In genomic region chr3:54713455-54713854, GRCh38 we compare ENCODE assay signal across 22 cellular contexts.
DNase-seq lines count a peak whose midpoint lies in the region; ATAC-seq and TF ChIP-seq lines count a peak whose summit lies in the region.
"Had no signal": no experiment of that assay in that cellular context is flagged by ENCODE, and none has a peak within 500 bp of the region (broad histone marks: within the 10 kb centered on the region; RNA-seq: fewer than 3 reads in every experiment).

No MANE protein-coding gene starts in this region.

- ATAC-seq in Right ventricle myocardium inferior = peak; percentile 47
- ATAC-seq: CD8-positive, alpha-beta T cell had no signal

- no peaks in the 10 kb centered on the region for H3K9me3 ChIP-seq in right atrium auricular region
- H3K9me3 ChIP-seq in esophagus muscularis mucosa = no peaks in the 10 kb centered on the region
- H3K9me3 ChIP-seq in tibial artery = no peaks in the 10 kb centered on the region
- H3K9me3 ChIP-seq: MG63, Peyer's patch, SJSA1 had no signal

- TF ChIP-seq POLR2A in esophagus muscularis mucosa (IDR thresholded peaks at IDR 0.05; ENCODE audit: low read depth) = no peak

- peaks cover 0 to 13% of the 10 kb centered on the region in 2 donors for H3K4me1 ChIP-seq in right atrium auricular region
- peaks cover 0 to 6% (median 0%) of the 10 kb centered on the region in 4 donors for H3K4me1 ChIP-seq in esophagus muscularis mucosa
- H3K4me1 ChIP-seq in tibial artery = no peaks in the 10 kb centered on the region
- H3K4me1 ChIP-seq: Peyer's patch, SJSA1 had no signal

- H3K4me3 ChIP-seq in right atrium auricular region (no peak overlapping the region), esophagus muscularis mucosa (no peak overlapping the region), tibial artery (no peak overlapping the region)
- H3K4me3 ChIP-seq: BLaER1 treated with 17β-estradiol and CSF1 and Interleukin-3, amounts not matched to agents 10 nM and 100 nM; MG63; Peyer's patch; SJSA1 had no signal

- WGBS in esophagus muscularis mucosa = 59% methylated on average over 3 of the region's 3 CpGs

- no peak for TF ChIP-seq EP300 in esophagus muscularis mucosa (IDR thresholded peaks at IDR 0.05)

- TF ChIP-seq CTCF in right atrium auricular region (IDR thresholded peaks at IDR 0.05) (no peak), esophagus muscularis mucosa (IDR thresholded peaks at IDR 0.05) (no peak), tibial artery (IDR thresholded peaks at IDR 0.05) (no peak)

- intact Hi-C loops in Right ventricle myocardium inferior (cut with DNase I) = no loop called here
- intact Hi-C loops in esophagus muscularis mucosa (cut with DNase I) = no loop called here
- intact Hi-C loops in tibial artery (cut with DNase I; ENCODE audit: low total_unique reads) = no loop called here

- no peaks in the 10 kb centered on the region for H3K27me3 ChIP-seq in right atrium auricular region
- H3K27me3 ChIP-seq in esophagus muscularis mucosa = no peaks in the 10 kb centered on the region
- H3K27me3 ChIP-seq in tibial artery = no peaks in the 10 kb centered on the region
- H3K27me3 ChIP-seq: BLaER1 treated with 17β-estradiol and CSF1 and Interleukin-3, amounts not matched to agents 10 nM and 100 nM; MG63; Peyer's patch; SJSA1 had no signal

- no peak for DNase-seq in Right ventricle myocardium inferior (ENCODE audit: missing footprints)
- no peak for DNase-seq in right atrium auricular region (ENCODE audit: low spot score)
- DNase-seq in SKM-1 treated with dmso at 0.1 percent for 144 hours (lab: John Stamatoyannopoulos, UW; ENCODE audit: unreplicated experiment) = peak; percentile 88
- DNase-seq in esophagus muscularis mucosa (ENCODE audit: extremely low spot score) = peak; percentile 42
- DNase-seq in pons (ENCODE audit: low spot score) = peak; percentile 25
- DNase-seq in EL = no peak
- no peak for DNase-seq in NCI-H510A treated with DMSO at 0.1 percent for 48 hours (lab: John Stamatoyannopoulos, UW)
- DNase-seq in tibial artery = no peak
- DNase-seq: 8988T; Calu3; CD8-positive, alpha-beta T cell; GF-D8; H7; Kasumi-1; MG63; NCI-H1105 treated with DMSO at 0.1 percent for 48 hours; NCI-H1694 treated with DMSO at 0.1 percent for 48 hours; NCI-H510A; NCI-H748 treated with DMSO at 0.1 percent for 48 hours; Peyer's patch had no signal

- no peak overlapping the region for H3K27ac ChIP-seq in right atrium auricular region
- no peak overlapping the region for H3K27ac ChIP-seq in esophagus muscularis mucosa (replicated peaks in 1 of 4)
- no peak overlapping the region for H3K27ac ChIP-seq in tibial artery
- H3K27ac ChIP-seq: BLaER1 treated with 17β-estradiol and CSF1 and Interleukin-3, amounts not matched to agents 10 nM and 100 nM; Peyer's patch; SJSA1 had no signal

- H3K36me3 ChIP-seq in right atrium auricular region (no peaks in the 10 kb centered on the region), esophagus muscularis mucosa (no peaks in the 10 kb centered on the region), tibial artery (no peaks in the 10 kb centered on the region)
- H3K36me3 ChIP-seq: BLaER1 treated with 17β-estradiol and CSF1 and Interleukin-3, amounts not matched to agents 10 nM and 100 nM; MG63; Peyer's patch; SJSA1 had no signal

Comparison
In these comparisons a context has a peak if more than half of its experiments do, and no peak if none do; other contexts are left out.
1. DNase-seq: peak in SKM-1 treated with dmso at 0.1 percent for 144 hours (single experiment), esophagus muscularis mucosa (single experiment) and pons (single experiment); none in Right ventricle myocardium inferior (single experiment), right atrium auricular region (single experiment), EL (single experiment), NCI-H510A treated with DMSO at 0.1 percent for 48 hours (single experiment) and tibial artery (0 of 2).